In genomic region chr7:83755526-83755925, GRCh38 we compare ENCODE assay signal across 8 cellular contexts.
"Had no signal": no experiment of that assay in that cellular context is flagged by ENCODE, and none has a peak within 500 bp of the region (broad histone marks: within the 10 kb centered on the region; RNA-seq: fewer than 3 reads in every experiment).

No MANE protein-coding gene starts in this region.

- ATAC-seq: GM12878 had no signal

- H3K4me3 ChIP-seq: GM12878 had no signal

- DNase-seq: GDM1, GF-D8 had no signal

- FAIRE-seq: G401.6, GM12878, GM12891, GM12892, GM18507, GM19239 had no signal
